Comparison of ENCODE assay signal across 13 cellular contexts in the genomic region with DNA sequence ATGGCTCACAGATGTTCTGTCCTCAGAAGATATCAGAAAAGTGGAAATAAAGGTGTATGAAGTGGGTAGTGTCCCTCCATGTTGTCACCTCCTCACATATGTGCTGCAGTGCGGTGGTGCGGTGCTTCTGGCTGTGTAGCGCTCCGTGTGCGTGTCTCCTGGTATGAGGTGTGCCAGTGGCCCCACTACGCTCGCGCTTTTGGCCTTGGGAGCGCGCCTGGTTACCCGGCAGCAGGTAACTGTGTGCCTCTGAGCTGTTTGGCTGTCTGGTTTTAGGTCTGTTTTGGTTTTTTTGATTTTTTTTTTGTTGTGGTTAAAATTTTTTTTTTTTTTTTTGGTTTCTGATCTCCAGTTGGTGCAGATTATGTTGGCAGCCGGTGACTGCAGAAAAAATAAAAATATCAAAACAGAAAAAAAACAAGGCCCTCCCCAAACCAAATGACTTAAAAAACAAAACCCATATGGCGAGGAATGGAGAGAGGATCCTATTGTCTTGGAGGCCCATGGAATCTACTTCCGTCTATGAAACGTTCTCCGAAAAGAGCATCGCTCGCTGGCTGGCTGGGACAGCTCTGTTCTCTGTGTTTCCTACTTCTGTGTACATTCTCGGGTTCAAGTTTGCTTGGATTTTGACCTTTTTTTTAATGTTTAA. TPM values are rescaled to one million over a fixed set of nuclear protein-coding genes. Genes with fewer than 3 reads are reported as not detected.
DNase-seq lines count a peak whose midpoint lies in the region; ATAC-seq and TF ChIP-seq lines count a peak whose summit lies in the region.
"Had no signal": no experiment of that assay in that cellular context is flagged by ENCODE, and none has a peak within 500 bp of the region (broad histone marks: within the 10 kb centered on the region; RNA-seq: fewer than 3 reads in every experiment).

No MANE protein-coding gene starts in this region.

- H3K27ac Mint-ChIP-seq in memory B cell: peak overlapping the region; percentile 18

- H3K9me3 Mint-ChIP-seq in memory B cell: no peaks in the 10 kb centered on the region

- H2BK12ac ChIP-seq in neuronal stem cell (ENCODE audit: low read length): no peak overlapping the region

- H3K4me2 ChIP-seq in BLaER1 treated with 17β-estradiol and CSF1 and Interleukin-3, amounts not matched to agents 10 nM and 100 nM: peak overlapping the region in 9 of 11 experiments; percentile 38 to 100 (median 79); a peak in 16 of 22 replicates
- H3K4me2 ChIP-seq in neuronal stem cell (ENCODE audit: insufficient read depth, low read length, poor library complexity, severe bottlenecking): no peak overlapping the region

- no peaks in the 10 kb centered on the region for H3K27me3 Mint-ChIP-seq in memory B cell

- no peak overlapping the region for H2AFZ ChIP-seq in neuronal stem cell (ENCODE audit: low read length)

- no peak overlapping the region for H3K18ac ChIP-seq in neuronal stem cell (ENCODE audit: low read length)

- no CpG with 5 or more reads among the region's 19 CpGs for WGBS in neuronal stem cell (ENCODE audit: extremely low coverage in 2 of 2, insufficient read length in 2 of 2, insufficient replicate concordance in 1 of 2), 2 donors

- peaks cover 35 to 63% (median 53%) of the 10 kb centered on the region in 10 experiments for H3K4me1 ChIP-seq in BLaER1 treated with 17β-estradiol and CSF1 and Interleukin-3, amounts not matched to agents 10 nM and 100 nM
- H3K4me1 ChIP-seq in neuronal stem cell (ENCODE audit: control insufficient read depth in 2 of 2, insufficient read depth in 1 of 2, low read depth in 1 of 2, low read length in 2 of 2): peaks cover 0 to 2% of the 10 kb centered on the region in 2 donors

- no peak for TF ChIP-seq CTCF in omental fat pad (IDR thresholded peaks at IDR 0.05)

- no peak overlapping the region for H2BK120ac ChIP-seq in neuronal stem cell (ENCODE audit: low read depth, low read length)

- peaks cover 35% of the 10 kb centered on the region for H3K4me1 Mint-ChIP-seq in memory B cell

- H3K4me3 Mint-ChIP-seq in memory B cell: no peak overlapping the region

- peak; percentile 24 for DNase-seq in activated T-helper 9 cell treated with anti-CD3 and anti-CD28 coated beads, Interleukin-2, amount 50 U/mL, for 16 hours (ENCODE audit: low read depth)
- DNase-seq in memory B cell (ENCODE audit: low spot score in 2 of 2) (no peak), omental fat pad (ENCODE audit: low spot score) (no peak), HUDEP-2 (lab: John Stamatoyannopoulos, UW; ENCODE audit: unreplicated experiment in 76 of 76) (no peak), neuronal stem cell (ENCODE audit: low spot score) (no peak)
- DNase-seq: COR-L47, NCI-H1930 had no signal

- H2BK15ac ChIP-seq in neuronal stem cell (ENCODE audit: low read length): no peak overlapping the region

- no peak overlapping the region for H4K8ac ChIP-seq in neuronal stem cell (ENCODE audit: low read depth, low read length)

- ATAC-seq in memory B cell (ENCODE audit: low read depth): no peak
- ATAC-seq in omental fat pad (ENCODE audit: low FRiP score): no peak
- no peak for ATAC-seq in GM18868 (IDR thresholded peaks at IDR 0.05; ENCODE audit: unreplicated experiment)

- H4K91ac ChIP-seq in neuronal stem cell (ENCODE audit: low read depth, low read length, poor library complexity): no peak overlapping the region

- no peak overlapping the region for H3K4ac ChIP-seq in neuronal stem cell (ENCODE audit: low read length)

- no peak overlapping the region for H3K23ac ChIP-seq in neuronal stem cell (ENCODE audit: low read depth, low read length, poor library complexity)

- H3K9me3 ChIP-seq in BLaER1 treated with 17β-estradiol and CSF1 and Interleukin-3, amounts not matched to agents 10 nM and 100 nM (replicated peaks in 1 of 11): no peaks in the 10 kb centered on the region
- H3K9me3 ChIP-seq in neuronal stem cell (replicated peaks in 1 of 2; ENCODE audit: control insufficient read depth in 2 of 2, insufficient read depth in 1 of 2, low read depth in 1 of 2, low read length in 2 of 2): no peaks in the 10 kb centered on the region
- H3K9me3 ChIP-seq: SJSA1 had no signal

- H4K20me1 ChIP-seq in BLaER1 treated with 17β-estradiol and CSF1 and Interleukin-3, amounts not matched to agents 10 nM and 100 nM: peaks cover 98 to 100% (median 99%) of the 10 kb centered on the region in 11 experiments

- peak overlapping the region in 10 of 11 experiments; percentile 3 to 100 (median 52); a peak in 16 of 22 replicates for H3K9ac ChIP-seq in BLaER1 treated with 17β-estradiol and CSF1 and Interleukin-3, amounts not matched to agents 10 nM and 100 nM
- no peak overlapping the region for H3K9ac ChIP-seq in neuronal stem cell (ENCODE audit: low read depth, low read length, poor library complexity)

- peak overlapping the region in 1 of 10 experiments; percentile 33; a peak in 2 of 20 replicates for H3K4me3 ChIP-seq in BLaER1 treated with 17β-estradiol and CSF1 and Interleukin-3, amounts not matched to agents 10 nM and 100 nM
- H3K4me3 ChIP-seq in neuronal stem cell (ENCODE audit: low read length in 2 of 2): no peak overlapping the region
- H3K4me3 ChIP-seq: SJSA1 had no signal

- no peak overlapping the region for H2AK5ac ChIP-seq in neuronal stem cell (ENCODE audit: low read depth, low read length)

- H3K27ac ChIP-seq in BLaER1 treated with 17β-estradiol and CSF1 and Interleukin-3, amounts not matched to agents 10 nM and 100 nM: peak overlapping the region in 8 of 11 experiments; percentile 1 to 55 (median 26); a peak in 9 of 22 replicates
- no peak overlapping the region for H3K27ac ChIP-seq in neuronal stem cell (replicated peaks; ENCODE audit: low read length)
- H3K27ac ChIP-seq: SJSA1 had no signal

- H2BK5ac ChIP-seq in neuronal stem cell (ENCODE audit: low read length): no peak overlapping the region

- no peak overlapping the region for H3K14ac ChIP-seq in neuronal stem cell (ENCODE audit: low read length)

- H3K36me3 Mint-ChIP-seq in memory B cell: peaks cover 37% of the 10 kb centered on the region

- peaks cover 9% of the 10 kb centered on the region for H3K79me1 ChIP-seq in neuronal stem cell (ENCODE audit: low read depth, low read length)

- H3K27me3 ChIP-seq in BLaER1 treated with 17β-estradiol and CSF1 and Interleukin-3, amounts not matched to agents 10 nM and 100 nM: no peaks in the 10 kb centered on the region
- H3K27me3 ChIP-seq in neuronal stem cell (ENCODE audit: control insufficient read depth in 3 of 3, insufficient read depth in 3 of 3, low read depth in 1 of 3, low read length in 3 of 3): no peaks in the 10 kb centered on the region
- H3K27me3 ChIP-seq: SJSA1 had no signal

- peaks cover 98 to 100% (median 99%) of the 10 kb centered on the region in 11 experiments for H3K36me3 ChIP-seq in BLaER1 treated with 17β-estradiol and CSF1 and Interleukin-3, amounts not matched to agents 10 nM and 100 nM
- H3K36me3 ChIP-seq in neuronal stem cell (replicated peaks in 1 of 2; ENCODE audit: control insufficient read depth in 2 of 2, insufficient read depth in 2 of 2, low read length in 2 of 2): peaks cover 87 to 100% of the 10 kb centered on the region in 2 donors

TF ChIP-seq in PFSK-1, 5 proteins besides CTCF, POLR2A, EP300 and RAD21:
- TF ChIP-seq TAF1 (IDR thresholded peaks at IDR 0.05; ENCODE audit: borderline replicate concordance, insufficient read depth, low read length): no peak
- peak; percentile 22; the same call in 1 of the 2 replicates for TF ChIP-seq POLR2AphosphoS5 (IDR thresholded peaks at IDR 0.05; ENCODE audit: low read depth, low read length)
TF ChIP-seq in PFSK-1: peak in this region for 1.

RNA-seq across cellular contexts. Expression of gene HNRNPL, which starts 7.9 kb away (rescaled TPM):
- 237 TPM for polyA plus RNA-seq in PFSK-1 (2012; ENCODE audit: insufficient read length, low read depth)
- 100 to 1,000 TPM; 138 to 180 (median 169) TPM for total RNA-seq in omental fat pad
- 340 TPM for polyA plus RNA-seq in neuronal stem cell (2013, experiment 1 of 2)
- polyA plus RNA-seq in neuronal stem cell (2013, experiment 2 of 2): 361 TPM

RNA-seq across cellular contexts. Expression of gene ECH1, which starts 10.3 kb away (rescaled TPM):
- polyA plus RNA-seq in PFSK-1 (2012; ENCODE audit: insufficient read length, low read depth): 507 TPM
- 100 to 1,000 TPM; 101 to 145 (median 128) TPM for total RNA-seq in omental fat pad
- 153 TPM for polyA plus RNA-seq in neuronal stem cell (2013, experiment 1 of 2)
- 162 TPM for polyA plus RNA-seq in neuronal stem cell (2013, experiment 2 of 2)

RNA-seq across cellular contexts. Expression of gene LGALS4, which starts 29.2 kb away (rescaled TPM):
- polyA plus RNA-seq in PFSK-1 (2012; ENCODE audit: insufficient read length, low read depth): 1.1 TPM
- total RNA-seq in omental fat pad: 1 to 10 TPM in 1 of 4 donors, under 1 TPM in 1, not detected in 2; 0.46 to 1.6 TPM
- 0.36 TPM for polyA plus RNA-seq in neuronal stem cell (2013, experiment 1 of 2)
- 0.42 TPM for polyA plus RNA-seq in neuronal stem cell (2013, experiment 2 of 2)
- total RNA-seq: SJSA1 had no signal

RNA-seq across cellular contexts. Expression of gene RINL, which starts 36.2 kb away (rescaled TPM):
- 2.1 TPM for polyA plus RNA-seq in PFSK-1 (2012; ENCODE audit: insufficient read length, low read depth)
- total RNA-seq in omental fat pad: 10 to 100 TPM in 1 of 4 donors, 1 to 10 TPM in 3; 5.3 to 10.4 (median 7.1) TPM
- polyA plus RNA-seq in neuronal stem cell (2013, experiment 1 of 2): 6.6 TPM
- polyA plus RNA-seq in neuronal stem cell (2013, experiment 2 of 2): 6.7 TPM

RNA-seq across cellular contexts. Expression of gene LGALS7B, which starts 52.9 kb away (rescaled TPM):
- not detected for polyA plus RNA-seq in PFSK-1 (2012; ENCODE audit: insufficient read length, low read depth)
- total RNA-seq in omental fat pad: not detected
- not detected for polyA plus RNA-seq in neuronal stem cell (2013, experiment 1 of 2)
- not detected for polyA plus RNA-seq in neuronal stem cell (2013, experiment 2 of 2)
- total RNA-seq: HT-29, posterior vena cava, SJSA1 had no signal
